1 cellular context compared by ENCODE assay signal in the genomic region with DNA sequence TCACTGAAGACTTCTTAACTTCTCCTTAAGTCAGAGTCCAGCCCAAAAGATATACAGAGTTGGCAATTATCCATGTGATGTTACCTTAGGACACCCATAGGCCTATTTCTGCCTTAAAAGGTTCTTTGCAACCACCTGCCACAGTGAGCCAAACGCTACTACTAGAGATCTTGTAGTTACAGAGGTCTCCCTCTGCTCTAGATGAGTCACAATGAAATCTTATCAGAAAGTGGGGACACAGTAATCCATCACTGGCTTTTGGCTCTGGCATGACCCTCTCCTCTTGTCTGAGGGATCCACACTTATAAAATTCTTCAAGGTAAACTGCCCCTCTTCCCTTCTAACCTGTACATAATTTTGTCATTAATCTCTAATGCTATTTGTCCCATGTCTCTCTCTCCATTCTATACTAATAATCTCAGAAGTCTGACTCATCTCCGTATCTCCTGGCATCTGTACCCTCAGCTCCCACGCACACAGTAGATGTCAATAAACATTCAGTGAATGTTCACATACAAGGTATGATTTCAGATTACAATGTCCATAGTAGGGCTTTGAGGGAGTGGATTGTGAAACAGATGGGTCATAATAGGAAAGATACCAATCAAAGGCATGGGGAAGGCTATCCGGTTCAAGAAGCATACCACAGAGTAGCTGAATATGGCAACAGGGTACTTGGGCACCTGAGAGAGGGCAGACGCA.
TF ChIP-seq lines count a peak whose summit lies in the region.

No MANE protein-coding gene starts in this region.

TF ChIP-seq in A549, 52 proteins besides CTCF, POLR2A, EP300 and RAD21 (continued from another document):
- peak; percentile 68 for TF ChIP-seq GATA3 (IDR thresholded peaks at IDR 0.05; ENCODE audit: borderline replicate concordance)
